13 cellular contexts compared by ENCODE assay signal in genomic region chr13:24208314-24208713, GRCh38.
DNase-seq lines count a peak whose midpoint lies in the region; ATAC-seq and TF ChIP-seq lines count a peak whose summit lies in the region.
"Had no signal": no experiment of that assay in that cellular context is flagged by ENCODE, and none has a peak within 500 bp of the region (broad histone marks: within the 10 kb centered on the region; RNA-seq: fewer than 3 reads in every experiment).

No MANE protein-coding gene starts in this region.

- ATAC-seq in HG02588 (IDR thresholded peaks at IDR 0.05; ENCODE audit: unreplicated experiment) (no peak), HG03469 (IDR thresholded peaks at IDR 0.05; ENCODE audit: unreplicated experiment) (no peak)
- ATAC-seq: gastroesophageal sphincter had no signal

- H3K4me3 ChIP-seq in HFF-Myc (replicated peaks; ENCODE audit: low read depth, low read length), result no peak overlapping the region
- H3K4me3 ChIP-seq: gastroesophageal sphincter had no signal

- DNase-seq in HFF-Myc (ENCODE audit: extremely low read depth, low read depth) (peak; percentile 53), amniotic epithelial cell (ENCODE audit: low read depth) (peak; percentile 85), iris pigment epithelial cell (ENCODE audit: low read depth) (peak; percentile 85), NCI-H774 (lab: John Stamatoyannopoulos, UW) (no peak), KG1 (lab: John Stamatoyannopoulos, UW) (no peak)
- DNase-seq: activated naive CD4-positive, alpha-beta T cell; CD4-positive, CD25-positive, alpha-beta regulatory T cell; GOT3; NCI-H526 treated with DMSO at 0.1 percent for 48 hours had no signal

- peak overlapping the region; percentile 50 for H3K27ac ChIP-seq in 22Rv1
- H3K27ac ChIP-seq: gastroesophageal sphincter had no signal

- TF ChIP-seq CTCF in 22Rv1 (IDR thresholded peaks at IDR 0.05) (no peak), HFF-Myc (IDR thresholded peaks at IDR 0.05; ENCODE audit: low read depth, low read length, missing control alignments) (no peak)

Comparison
In these comparisons a context has a peak if more than half of its experiments do, and no peak if none do; other contexts are left out.
1. DNase-seq: peak in HFF-Myc (single experiment), amniotic epithelial cell (single experiment) and iris pigment epithelial cell (single experiment); none in NCI-H774 (single experiment) and KG1 (single experiment).